Comparison of ENCODE assay signal across 8 cellular contexts in the genomic region with DNA sequence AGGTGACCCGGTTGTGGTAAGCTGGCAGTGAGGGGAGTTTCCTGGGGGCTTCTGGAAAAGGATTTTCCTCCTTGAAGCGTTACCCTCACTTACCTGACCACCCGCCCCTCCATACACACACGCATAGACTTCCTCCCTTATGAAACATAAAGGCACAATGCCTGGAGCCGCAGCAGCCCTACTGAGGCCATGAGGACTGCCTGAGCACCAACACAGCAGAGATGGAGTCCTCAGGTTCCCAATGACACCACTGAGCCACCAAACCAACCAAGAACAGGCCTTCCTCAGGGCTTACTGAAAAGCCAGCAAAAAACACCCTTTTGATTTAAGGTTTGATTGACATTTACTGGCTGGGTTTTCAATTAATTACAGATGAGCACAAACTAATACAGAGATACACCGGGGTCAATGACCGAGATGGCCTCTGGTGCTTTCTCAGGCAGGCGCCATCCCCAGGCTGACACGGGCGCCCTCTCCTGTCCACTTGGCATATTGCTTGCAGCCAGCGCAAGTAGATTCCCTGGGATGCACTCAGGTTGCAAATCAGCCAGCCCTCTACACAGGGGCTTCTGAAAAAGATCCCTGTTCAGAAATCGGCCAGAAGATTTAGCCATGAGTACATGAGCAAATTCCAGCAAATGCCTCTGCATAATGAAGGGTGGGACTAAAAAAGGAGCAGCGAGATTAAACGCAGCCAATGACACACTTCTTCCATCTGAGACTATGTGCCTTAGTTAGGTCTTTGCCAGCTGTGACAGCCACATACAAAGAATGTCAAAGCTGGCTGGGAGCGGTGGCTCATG. TPM values are rescaled to one million over a fixed set of nuclear protein-coding genes. Genes with fewer than 3 reads are reported as not detected.
DNase-seq lines count a peak whose midpoint lies in the region; ATAC-seq, FAIRE-seq and TF ChIP-seq lines count a peak whose summit lies in the region.

No MANE protein-coding gene starts in this region.

- H3K27ac ChIP-seq in A673 (ENCODE audit: low read depth, low read length, poor library complexity, severe bottlenecking) (no peak overlapping the region), GM23248 (peak overlapping the region; percentile 64; the same call in 1 of the 2 replicates), astrocyte (ENCODE audit: low read depth, low read length) (no peak overlapping the region)

- CTCF ChIA-PET in A673 (lab: Charles Lee) (no interaction called here), T-cell (lab: Charles Lee) (interaction anchor here (0.5 to 0.7 kb wide), 2 partner anchors 11 to 48 kb away, joined by 4 to 6 read pairs; no protein-coding TSS in a partner anchor)

- FAIRE-seq in astrocyte (lab: Jason Lieb, UNC), result no peak

- H3K4me1 ChIP-seq in A673 (ENCODE audit: insufficient read depth, low read length, poor library complexity, severe bottlenecking) (peaks cover 7% of the 10 kb centered on the region), GM23248 (ENCODE audit: insufficient read depth) (peaks cover 18% of the 10 kb centered on the region), astrocyte (ENCODE audit: insufficient read depth, low read length) (peaks cover 9% of the 10 kb centered on the region)

- DNase-seq in A673 (ENCODE audit: low spot score), result peak; percentile 58
- DNase-seq in GM23248, result peak; percentile 68
- peak in 33 of 34 experiments; percentile 9 to 65 (median 40) for DNase-seq in T-cell
- DNase-seq in astrocyte (ENCODE audit: low read depth), result no peak
- peak; percentile 81 for DNase-seq in iPS-NIHi7 (ENCODE audit: extremely low spot score)
- DNase-seq in stimulated activated CD4-positive, alpha-beta T cell treated with anti-CD3 and anti-CD28 coated beads, Interleukin-1b, Interleukin-23, amount 100 ng/mL, for 48 hours, result peak; percentile 69
- DNase-seq in NCI-H1436 (lab: John Stamatoyannopoulos, UW), result no peak

- H3K9ac ChIP-seq in GM23248 (no peak overlapping the region), astrocyte (ENCODE audit: low read length) (no peak overlapping the region)

- in situ Hi-C loops in GM23248 (cut with MboI), result no loop called here

- no peaks in the 10 kb centered on the region for H3K9me3 Mint-ChIP-seq in T-cell
- no peaks in the 10 kb centered on the region for H3K9me3 Mint-ChIP-seq in astrocyte (ENCODE audit: unreplicated experiment)

- TF ChIP-seq CTCF in A673 (conservative IDR thresholded peaks at IDR 0.05; ENCODE audit: low read depth, low read length), result peak; percentile 89
- peak; percentile 77 for TF ChIP-seq CTCF in astrocyte (IDR thresholded peaks at IDR 0.05; ENCODE audit: insufficient read depth, low read depth, low read length)

- H3K4me1 Mint-ChIP-seq in T-cell (peaks cover 6 to 18% (median 9%) of the 10 kb centered on the region in 3 donors), astrocyte (ENCODE audit: low read depth, unreplicated experiment) (no peaks in the 10 kb centered on the region)

- intact Hi-C loops in A673 (cut with micrococcal nuclease; ENCODE audit: unreplicated experiment), result no loop called here

- BruUV-seq in A673 (replicated peaks; lab: Mats Ljungman, UMichigan), result no TSS peak

- no peaks in the 10 kb centered on the region for H4K20me1 ChIP-seq in GM23248 (ENCODE audit: insufficient read depth)
- H4K20me1 ChIP-seq in astrocyte (ENCODE audit: insufficient read depth, low read length), result peaks cover 20% of the 10 kb centered on the region

- H2AFZ ChIP-seq in GM23248, result no peak overlapping the region
- no peak overlapping the region for H2AFZ ChIP-seq in astrocyte (ENCODE audit: low read depth, low read length)

- H3K36me3 Mint-ChIP-seq in T-cell, result peaks cover 8% of the 10 kb centered on the region
- H3K36me3 Mint-ChIP-seq in astrocyte (ENCODE audit: low read depth, unreplicated experiment), result no peaks in the 10 kb centered on the region

- no peak overlapping the region for H3K27ac Mint-ChIP-seq in T-cell
- H3K27ac Mint-ChIP-seq in astrocyte (ENCODE audit: unreplicated experiment), result no peak overlapping the region

- H3K9me3 ChIP-seq in A673 (ENCODE audit: low read depth, low read length, poor library complexity, severe bottlenecking) (no peaks in the 10 kb centered on the region), GM23248 (ENCODE audit: low read depth) (no peaks in the 10 kb centered on the region), astrocyte (ENCODE audit: insufficient read depth, low read depth, low read length) (no peaks in the 10 kb centered on the region)

- H3K36me3 ChIP-seq in A673 (ENCODE audit: insufficient read depth, low read length, poor library complexity, severe bottlenecking) (no peaks in the 10 kb centered on the region), GM23248 (ENCODE audit: low read depth) (no peaks in the 10 kb centered on the region), astrocyte (ENCODE audit: insufficient read depth, low read length) (no peaks in the 10 kb centered on the region)

- H3K27me3 ChIP-seq in A673 (replicated peaks; ENCODE audit: insufficient read depth, low read depth, low read length, poor library complexity), result no peaks in the 10 kb centered on the region
- H3K27me3 ChIP-seq in GM23248 (replicated peaks; ENCODE audit: insufficient read depth), result no peaks in the 10 kb centered on the region
- H3K27me3 ChIP-seq in astrocyte (ENCODE audit: insufficient read depth, low read length), result no peaks in the 10 kb centered on the region

- H3K4me3 Mint-ChIP-seq in T-cell (no peak overlapping the region), astrocyte (ENCODE audit: unreplicated experiment) (no peak overlapping the region)

- WGBS in GM23248 (ENCODE audit: low coverage in 1 of 2, low lambda C conversion rate in 2 of 2, missing lambda C conversion rate in 2 of 2), 2 experiments, result 37% methylated on average over 15 of the region's 15 CpGs

- ATAC-seq in T-cell (replicated peaks in 1 of 4) (peak; percentile 36 to 66 (median 64)), GM18907 (IDR thresholded peaks at IDR 0.05; ENCODE audit: unreplicated experiment) (no peak)

- no peak overlapping the region for H3K4me2 ChIP-seq in GM23248 (ENCODE audit: unreplicated experiment)
- H3K4me2 ChIP-seq in astrocyte (ENCODE audit: low read length), result no peak overlapping the region

- peaks cover 11% of the 10 kb centered on the region; the same call in 1 of the 2 replicates for H3F3A ChIP-seq in GM23248 (ENCODE audit: insufficient read depth)

- H3K9me2 ChIP-seq in GM23248 (ENCODE audit: insufficient read depth), result no peaks in the 10 kb centered on the region

- H3K79me2 ChIP-seq in GM23248 (ENCODE audit: insufficient read depth) (peaks cover 45% of the 10 kb centered on the region), astrocyte (ENCODE audit: insufficient read depth, low read length) (peaks cover 29% of the 10 kb centered on the region)

- no peak overlapping the region for H3K4me3 ChIP-seq in A673 (ENCODE audit: low read depth, low read length, poor library complexity, severe bottlenecking)
- no peak overlapping the region for H3K4me3 ChIP-seq in GM23248
- no peak overlapping the region for H3K4me3 ChIP-seq in astrocyte (ENCODE audit: insufficient read depth, low read depth, low read length)

- no peaks in the 10 kb centered on the region for H3K27me3 Mint-ChIP-seq in T-cell
- H3K27me3 Mint-ChIP-seq in astrocyte (ENCODE audit: low read depth, unreplicated experiment), result no peaks in the 10 kb centered on the region

- POLR2A ChIA-PET in A673 (lab: Charles Lee; ENCODE audit: low non-redundant PET), result no interaction called here
- POLR2A ChIA-PET in T-cell (lab: Charles Lee), result no interaction called here

RNA-seq across cellular contexts. Expression of a gene that starts 14.8 kb away (rescaled TPM):
- total RNA-seq in A673 (2021) (13.5 and 15.2 TPM in 2 replicates), T-cell (10 to 100 TPM in 2 of 5 donors, 1 to 10 TPM in 3; 7.9 to 11.4 (median 9.6) TPM), astrocyte (12.4 and 12.8 TPM in 2 replicates)
- 5.3 and 10.6 TPM in 2 replicates for total RNA-seq in GM23248 (2014; rRNA removed; shearing (Covaris generic))
- polyA plus RNA-seq in GM23248 (2016; fragmentation: Nextera tagmentation; extraction: Ambion mirVana), result 11.8 and 11.9 TPM in 2 replicates

RNA-seq across cellular contexts. Expression of a gene that starts 32.2 kb away (rescaled TPM):
- not detected in 2 replicates for total RNA-seq in A673 (2021)
- total RNA-seq in GM23248 (2014; rRNA removed; shearing (Covaris generic)), result 0.32 TPM in 1 of 2 replicates, not detected in the other
- 0.51 and 1.6 TPM in 2 replicates for polyA plus RNA-seq in GM23248 (2016; fragmentation: Nextera tagmentation; extraction: Ambion mirVana)
- total RNA-seq in T-cell, result under 1 TPM in 1 of 5 donors, not detected in 4; 0.20 TPM
- total RNA-seq in astrocyte, result 0.14 and 0.30 TPM in 2 replicates

Comparison
In these comparisons a context has a peak if more than half of its experiments do, and no peak if none do; other contexts are left out.
1. DNase-seq: peak in A673 (single experiment), GM23248 (single experiment), T-cell (33 of 34), iPS-NIHi7 (single experiment) and stimulated activated CD4-positive, alpha-beta T cell treated with anti-CD3 and anti-CD28 coated beads, Interleukin-1b, Interleukin-23, amount 100 ng/mL, for 48 hours (single experiment); none in astrocyte (single experiment) and NCI-H1436 (single experiment).